In the genomic region with DNA sequence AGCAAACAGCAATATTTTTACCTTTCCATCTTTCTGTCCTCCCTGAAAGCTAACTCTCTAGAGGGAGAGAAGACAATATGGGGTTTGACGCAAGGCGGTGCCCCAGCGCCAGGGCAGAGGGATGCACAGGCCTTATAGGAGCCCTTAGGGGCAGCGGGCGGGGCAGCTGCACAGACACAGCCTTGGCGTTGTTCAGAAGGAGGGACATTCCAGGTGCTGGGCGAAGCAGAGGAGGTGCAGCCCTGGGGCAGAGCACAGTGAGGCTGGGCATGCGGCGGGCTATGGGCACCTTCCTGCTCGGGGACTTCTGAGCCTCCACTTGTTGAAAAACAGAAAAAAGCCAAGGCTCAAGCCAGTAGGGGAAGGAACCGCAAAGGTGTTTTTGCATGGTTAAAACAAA, we compare ENCODE assay signal across 1 cellular context.
TF ChIP-seq lines count a peak whose summit lies in the region.

No MANE protein-coding gene starts in this region.

TF ChIP-seq in K562, 482 proteins besides CTCF, POLR2A, EP300 and RAD21 (continued from another document):
- TF ChIP-seq, protein P1, sequence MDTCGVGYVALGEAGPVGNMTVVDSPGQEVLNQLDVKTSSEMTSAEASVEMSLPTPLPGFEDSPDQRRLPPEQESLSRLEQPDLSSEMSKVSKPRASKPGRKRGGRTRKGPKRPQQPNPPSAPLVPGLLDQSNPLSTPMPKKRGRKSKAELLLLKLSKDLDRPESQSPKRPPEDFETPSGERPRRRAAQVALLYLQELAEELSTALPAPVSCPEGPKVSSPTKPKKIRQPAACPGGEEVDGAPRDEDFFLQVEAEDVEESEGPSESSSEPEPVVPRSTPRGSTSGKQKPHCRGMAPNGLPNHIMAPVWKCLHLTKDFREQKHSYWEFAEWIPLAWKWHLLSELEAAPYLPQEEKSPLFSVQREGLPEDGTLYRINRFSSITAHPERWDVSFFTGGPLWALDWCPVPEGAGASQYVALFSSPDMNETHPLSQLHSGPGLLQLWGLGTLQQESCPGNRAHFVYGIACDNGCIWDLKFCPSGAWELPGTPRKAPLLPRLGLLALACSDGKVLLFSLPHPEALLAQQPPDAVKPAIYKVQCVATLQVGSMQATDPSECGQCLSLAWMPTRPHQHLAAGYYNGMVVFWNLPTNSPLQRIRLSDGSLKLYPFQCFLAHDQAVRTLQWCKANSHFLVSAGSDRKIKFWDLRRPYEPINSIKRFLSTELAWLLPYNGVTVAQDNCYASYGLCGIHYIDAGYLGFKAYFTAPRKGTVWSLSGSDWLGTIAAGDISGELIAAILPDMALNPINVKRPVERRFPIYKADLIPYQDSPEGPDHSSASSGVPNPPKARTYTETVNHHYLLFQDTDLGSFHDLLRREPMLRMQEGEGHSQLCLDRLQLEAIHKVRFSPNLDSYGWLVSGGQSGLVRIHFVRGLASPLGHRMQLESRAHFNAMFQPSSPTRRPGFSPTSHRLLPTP (IDR thresholded peaks at IDR 0.05; ENCODE audit: borderline replicate concordance, extremely low read depth, insufficient read length), result no peak
TF ChIP-seq in K562: peak in this region for 0.
